ENCODE assay signal across 8 cellular contexts in the genomic region with DNA sequence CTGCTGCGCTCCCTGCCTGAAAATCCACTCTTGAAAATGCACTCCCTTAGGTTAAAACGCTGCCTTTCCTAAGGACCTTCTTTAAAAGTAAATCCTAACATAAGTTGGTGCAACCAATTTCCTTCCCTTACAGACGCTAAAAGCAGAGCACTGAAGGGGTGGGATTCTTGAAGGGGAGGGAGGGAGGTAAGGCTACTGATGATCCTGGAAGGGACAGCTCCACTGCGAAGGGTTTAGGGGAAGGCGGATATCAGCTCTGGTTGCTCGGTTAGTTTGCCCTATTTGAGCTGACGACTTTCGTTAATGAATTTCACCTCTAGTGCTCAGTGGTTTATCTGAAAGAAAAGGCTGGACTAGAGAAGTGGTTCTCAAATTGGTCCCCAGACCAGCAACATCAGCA.
DNase-seq lines count a peak whose midpoint lies in the region; ATAC-seq and TF ChIP-seq lines count a peak whose summit lies in the region.

No MANE protein-coding gene starts in this region.

- H3K4me2 ChIP-seq in BLaER1 treated with 17β-estradiol and CSF1 and Interleukin-3, amounts not matched to agents 10 nM and 100 nM = peak overlapping the region; percentile 67 to 91 (median 82)

- H3K27me3 ChIP-seq in BLaER1 treated with 17β-estradiol and CSF1 and Interleukin-3, amounts not matched to agents 10 nM and 100 nM = peaks cover 10 to 23% (median 19%) of the 10 kb centered on the region in 11 experiments; a peak in 20 of 22 replicates
- H3K27me3 ChIP-seq in neutrophil = peaks cover 92% of the 10 kb centered on the region

- TF ChIP-seq CTCF in epithelial cell of esophagus (IDR thresholded peaks at IDR 0.05; ENCODE audit: insufficient read depth, low read depth, low read length, missing control alignments) (no peak), neutrophil (IDR thresholded peaks at IDR 0.05) (no peak)

- peaks cover 0 to 21% (median 7%) of the 10 kb centered on the region in 11 experiments; a peak in 13 of 22 replicates for H3K9me3 ChIP-seq in BLaER1 treated with 17β-estradiol and CSF1 and Interleukin-3, amounts not matched to agents 10 nM and 100 nM (replicated peaks in 1 of 11)
- no peaks in the 10 kb centered on the region for H3K9me3 ChIP-seq in neutrophil

- peak overlapping the region; percentile 14 to 67 (median 62); a peak in 18 of 22 replicates for H3K27ac ChIP-seq in BLaER1 treated with 17β-estradiol and CSF1 and Interleukin-3, amounts not matched to agents 10 nM and 100 nM
- no peak overlapping the region for H3K27ac ChIP-seq in neutrophil

- peaks cover 14 to 54% (median 42%) of the 10 kb centered on the region in 10 experiments for H3K4me1 ChIP-seq in BLaER1 treated with 17β-estradiol and CSF1 and Interleukin-3, amounts not matched to agents 10 nM and 100 nM
- peaks cover 9 to 10% of the 10 kb centered on the region in 2 experiments for H3K4me1 ChIP-seq in neutrophil (ENCODE audit: control insufficient read depth in 1 of 2, insufficient read depth in 1 of 2, low read depth in 1 of 2, low read length in 1 of 2)

- H4K20me1 ChIP-seq in BLaER1 treated with 17β-estradiol and CSF1 and Interleukin-3, amounts not matched to agents 10 nM and 100 nM = no peaks in the 10 kb centered on the region

- H3K36me3 ChIP-seq in BLaER1 treated with 17β-estradiol and CSF1 and Interleukin-3, amounts not matched to agents 10 nM and 100 nM = no peaks in the 10 kb centered on the region
- H3K36me3 ChIP-seq in neutrophil = no peaks in the 10 kb centered on the region

- H3K9ac ChIP-seq in BLaER1 treated with 17β-estradiol and CSF1 and Interleukin-3, amounts not matched to agents 10 nM and 100 nM = peak overlapping the region; percentile 34 to 76 (median 62); a peak in 19 of 22 replicates

- peak; percentile 24 for DNase-seq in NCI-H2227 treated with DMSO at 0.1 percent for 48 hours (lab: John Stamatoyannopoulos, UW)
- DNase-seq in epithelial cell of esophagus (ENCODE audit: low read depth) = no peak
- DNase-seq in NCI-H2107 (lab: John Stamatoyannopoulos, UW) = no peak
- no peak for DNase-seq in stimulated activated CD4-positive, alpha-beta T cell treated with anti-CD3 and anti-CD28 coated beads, Interleukin-4, amount 100 ng/mL, for 4 hours
- no peak for DNase-seq in dedifferentiated amniotic fluid mesenchymal stem cell (ENCODE audit: extremely low spot score)

- no peak for ATAC-seq in HG03521 (IDR thresholded peaks at IDR 0.05; ENCODE audit: unreplicated experiment)

- H3K4me3 ChIP-seq in BLaER1 treated with 17β-estradiol and CSF1 and Interleukin-3, amounts not matched to agents 10 nM and 100 nM = peak overlapping the region; percentile 44 to 65 (median 52)
- peak overlapping the region; percentile 68 for H3K4me3 ChIP-seq in epithelial cell of esophagus (ENCODE audit: low read length)
- peak overlapping the region; percentile 57 to 59 for H3K4me3 ChIP-seq in neutrophil (ENCODE audit: low read depth in 1 of 2, low read length in 1 of 2)
